Comparison of ENCODE assay signal across 1 cellular context in the genomic region with DNA sequence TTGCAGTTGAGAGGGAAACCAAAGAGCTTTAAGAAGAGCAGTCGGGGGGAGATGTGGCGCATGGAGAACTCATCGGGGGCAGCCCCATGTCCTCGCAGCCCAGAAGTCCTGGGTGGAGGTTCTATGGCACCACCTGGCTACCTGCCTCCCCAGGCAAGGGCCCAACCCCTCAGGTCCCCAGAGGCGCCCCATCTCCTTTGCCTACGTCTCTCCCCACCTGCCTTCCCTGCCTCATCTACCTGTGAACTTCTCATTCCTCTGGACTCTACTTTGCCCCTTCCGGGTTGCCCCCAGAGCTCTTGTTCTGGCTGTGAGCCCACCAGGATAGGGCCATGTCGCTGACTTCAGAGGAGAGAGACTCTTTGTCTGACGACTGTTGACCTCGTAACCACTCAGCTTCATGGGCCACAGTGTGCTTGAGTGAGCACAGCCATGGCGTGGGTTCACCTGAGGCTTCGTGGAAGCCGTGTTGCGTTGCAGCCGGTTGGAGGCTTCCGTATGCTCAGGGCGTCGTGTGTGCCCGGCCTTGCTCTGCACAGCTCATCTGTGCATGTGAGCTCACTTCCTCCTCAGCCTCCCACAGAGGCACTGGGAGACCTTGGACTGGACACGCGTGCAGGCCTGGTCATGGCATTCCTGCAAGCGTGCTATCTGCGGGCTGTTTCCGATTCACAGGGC.
TF ChIP-seq lines count a peak whose summit lies in the region.

No MANE protein-coding gene starts in this region.

TF ChIP-seq in H1, 55 proteins besides CTCF, POLR2A, EP300 and RAD21:
- TF ChIP-seq TAF1 (IDR thresholded peaks at IDR 0.05; ENCODE audit: low read depth, low read length) (no peak), RNF2 (IDR thresholded peaks at IDR 0.05; ENCODE audit: borderline replicate concordance, low read depth, low read length, missing control alignments, poor library complexity, severe bottlenecking) (no peak), ASH2L (IDR thresholded peaks at IDR 0.05; ENCODE audit: low read length) (no peak), SP1 (IDR thresholded peaks at IDR 0.05; ENCODE audit: low read depth, low read length) (no peak), SRF (IDR thresholded peaks at IDR 0.05; ENCODE audit: low read depth, low read length) (no peak), GABPA (IDR thresholded peaks at IDR 0.05; ENCODE audit: borderline replicate concordance, insufficient read depth, low read length) (no peak), POU5F1 (IDR thresholded peaks at IDR 0.05; ENCODE audit: low read depth, low read length) (no peak), EZH2 (IDR thresholded peaks at IDR 0.05; ENCODE audit: low read depth, low read length, severe bottlenecking) (no peak), TBP (IDR thresholded peaks at IDR 0.05; ENCODE audit: low read depth, low read length) (no peak), GTF2F1 (IDR thresholded peaks at IDR 0.05; ENCODE audit: borderline replicate concordance, low read depth, low read length) (no peak), BACH1 (IDR thresholded peaks at IDR 0.05; ENCODE audit: low read length) (no peak), SIN3A (conservative IDR thresholded peaks at IDR 0.05 in 1 of 2, IDR thresholded peaks at IDR 0.05 in 1 of 2; ENCODE audit: low read depth in 1 of 2, low read length in 2 of 2) (no peak), POLR2AphosphoS5 (IDR thresholded peaks at IDR 0.05; ENCODE audit: low read depth, low read length) (no peak), SIRT6 (IDR thresholded peaks at IDR 0.05; ENCODE audit: low read length) (no peak), TEAD4 (IDR thresholded peaks at IDR 0.05; ENCODE audit: low read depth, low read length) (no peak)
- TF ChIP-seq, protein P1, sequence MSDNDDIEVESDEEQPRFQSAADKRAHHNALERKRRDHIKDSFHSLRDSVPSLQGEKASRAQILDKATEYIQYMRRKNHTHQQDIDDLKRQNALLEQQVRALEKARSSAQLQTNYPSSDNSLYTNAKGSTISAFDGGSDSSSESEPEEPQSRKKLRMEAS (IDR thresholded peaks at IDR 0.05): no peak
- TF ChIP-seq, protein P2, sequence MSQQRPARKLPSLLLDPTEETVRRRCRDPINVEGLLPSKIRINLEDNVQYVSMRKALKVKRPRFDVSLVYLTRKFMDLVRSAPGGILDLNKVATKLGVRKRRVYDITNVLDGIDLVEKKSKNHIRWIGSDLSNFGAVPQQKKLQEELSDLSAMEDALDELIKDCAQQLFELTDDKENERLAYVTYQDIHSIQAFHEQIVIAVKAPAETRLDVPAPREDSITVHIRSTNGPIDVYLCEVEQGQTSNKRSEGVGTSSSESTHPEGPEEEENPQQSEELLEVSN (IDR thresholded peaks at IDR 0.05): no peak
- TF ChIP-seq, protein P3, sequence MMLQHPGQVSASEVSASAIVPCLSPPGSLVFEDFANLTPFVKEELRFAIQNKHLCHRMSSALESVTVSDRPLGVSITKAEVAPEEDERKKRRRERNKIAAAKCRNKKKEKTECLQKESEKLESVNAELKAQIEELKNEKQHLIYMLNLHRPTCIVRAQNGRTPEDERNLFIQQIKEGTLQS (IDR thresholded peaks at IDR 0.05; ENCODE audit: insufficient read depth, low read depth, low read length): no peak
